Comparison of ENCODE assay signal across 8 cellular contexts in the genomic region with DNA sequence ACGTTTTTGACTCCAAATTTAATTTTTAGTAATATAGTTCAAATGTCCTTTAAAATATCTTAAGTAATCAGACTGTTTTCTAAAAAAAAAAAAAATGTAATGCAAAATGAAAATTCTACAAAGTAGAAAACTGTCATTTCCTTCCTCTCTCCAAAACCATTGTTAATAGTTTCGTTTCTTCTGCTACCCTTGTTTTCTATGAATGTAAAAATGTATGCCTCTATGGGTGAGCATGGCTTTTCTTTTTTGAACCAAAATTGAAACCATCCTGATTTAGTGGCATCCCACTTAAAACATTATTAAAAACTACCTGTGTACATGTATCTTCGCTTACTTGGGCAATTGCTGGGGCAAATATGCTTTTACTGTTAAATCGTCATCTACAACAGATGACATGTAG.
DNase-seq lines count a peak whose midpoint lies in the region; ATAC-seq and TF ChIP-seq lines count a peak whose summit lies in the region.

No MANE protein-coding gene starts in this region.

- peak; percentile 31 for ATAC-seq in activated CD8-positive, alpha-beta memory T cell treated with anti-CD3 and anti-CD28 coated beads, Interleukin-2, amount 10 ng/mL, durations not matched to agents 7 days and 5 days
- ATAC-seq in HG03460 (IDR thresholded peaks at IDR 0.05; ENCODE audit: unreplicated experiment): peak; percentile 34

- no peak for DNase-seq in activated CD8-positive, alpha-beta memory T cell treated with anti-CD3 and anti-CD28 coated beads, Interleukin-2, amount 10 ng/mL, durations not matched to agents 7 days and 5 days
- no peak for DNase-seq in activated CD8-positive, alpha-beta memory T cell treated with anti-CD3 and anti-CD28 coated beads, Interleukin-2, amount 50 U/mL, for 48 hours
- DNase-seq in colonic mucosa (no peak), NCI-H748 treated with DMSO at 0.1 percent for 48 hours (lab: John Stamatoyannopoulos, UW) (no peak), NCI-H524 (lab: John Stamatoyannopoulos, UW) (no peak), DMS79 (lab: John Stamatoyannopoulos, UW) (no peak)

- TF ChIP-seq CTCF in colonic mucosa (IDR thresholded peaks at IDR 0.05): no peak

- peaks cover 83% of the 10 kb centered on the region for H3K4me1 Mint-ChIP-seq in activated CD8-positive, alpha-beta memory T cell treated with anti-CD3 and anti-CD28 coated beads, Interleukin-2, amount 10 ng/mL, durations not matched to agents 7 days and 5 days

- H3K27me3 ChIP-seq in colonic mucosa (no peaks in the 10 kb centered on the region), subcutaneous abdominal adipose tissue (ENCODE audit: control insufficient read depth in 5 of 5, insufficient read depth in 4 of 5, low read length in 5 of 5) (no peaks in the 10 kb centered on the region)

- peak overlapping the region; percentile 97 for H3K27ac Mint-ChIP-seq in activated CD8-positive, alpha-beta memory T cell treated with anti-CD3 and anti-CD28 coated beads, Interleukin-2, amount 10 ng/mL, durations not matched to agents 7 days and 5 days

- peak overlapping the region; percentile 72 for H3K4me3 Mint-ChIP-seq in activated CD8-positive, alpha-beta memory T cell treated with anti-CD3 and anti-CD28 coated beads, Interleukin-2, amount 10 ng/mL, durations not matched to agents 7 days and 5 days

- peaks cover 29% of the 10 kb centered on the region for H3K36me3 Mint-ChIP-seq in activated CD8-positive, alpha-beta memory T cell treated with anti-CD3 and anti-CD28 coated beads, Interleukin-2, amount 10 ng/mL, durations not matched to agents 7 days and 5 days

- no peaks in the 10 kb centered on the region for H3K36me3 ChIP-seq in colonic mucosa
- H3K36me3 ChIP-seq in subcutaneous abdominal adipose tissue (ENCODE audit: control insufficient read depth in 5 of 5, insufficient read depth in 5 of 5, low read length in 5 of 5): peaks cover 0 to 4% (median 0%) of the 10 kb centered on the region in 5 donors

- intact Hi-C loops in colonic mucosa (cut with DNase I): no loop called here

- peak overlapping the region; percentile 45 for H3K27ac ChIP-seq in colonic mucosa
- peak overlapping the region; percentile 78 for H3K27ac ChIP-seq in subcutaneous abdominal adipose tissue (ENCODE audit: low read depth, low read length)

- H3K27me3 Mint-ChIP-seq in activated CD8-positive, alpha-beta memory T cell treated with anti-CD3 and anti-CD28 coated beads, Interleukin-2, amount 10 ng/mL, durations not matched to agents 7 days and 5 days: no peaks in the 10 kb centered on the region

- no peaks in the 10 kb centered on the region for H3K9me3 Mint-ChIP-seq in activated CD8-positive, alpha-beta memory T cell treated with anti-CD3 and anti-CD28 coated beads, Interleukin-2, amount 10 ng/mL, durations not matched to agents 7 days and 5 days (ENCODE audit: low read depth)

- H3K4me1 ChIP-seq in colonic mucosa (no peaks in the 10 kb centered on the region), subcutaneous abdominal adipose tissue (ENCODE audit: control insufficient read depth in 5 of 5, insufficient read depth in 5 of 5, low read length in 5 of 5) (peaks cover 5 to 78% (median 48%) of the 10 kb centered on the region in 5 donors)

- H3K4me3 ChIP-seq in colonic mucosa: no peak overlapping the region
- H3K4me3 ChIP-seq in subcutaneous abdominal adipose tissue (ENCODE audit: low read depth in 1 of 5, low read length in 5 of 5): peak overlapping the region in 3 of 5 donors; percentile 20 to 43 (median 25)

- H3K9ac ChIP-seq in colonic mucosa (ENCODE audit: low read depth in 2 of 2, low read length in 2 of 2): no peak overlapping the region
- H3K9ac ChIP-seq in subcutaneous abdominal adipose tissue (ENCODE audit: low read length in 5 of 5): peak overlapping the region in 1 of 5 donors; percentile 47

- CTCF ChIA-PET in activated CD8-positive, alpha-beta memory T cell treated with anti-CD3 and anti-CD28 coated beads, Interleukin-2, amount 10 ng/mL, durations not matched to agents 7 days and 5 days (lab: Charles Lee): interaction anchor here (1.2 to 1.8 kb wide), 3 partner anchors 15 to 132 kb away, joined by 4 to 7 read pairs (median 4); no protein-coding TSS in a partner anchor

- H3K9me3 ChIP-seq in colonic mucosa (no peaks in the 10 kb centered on the region), subcutaneous abdominal adipose tissue (ENCODE audit: control insufficient read depth in 5 of 5, low read length in 5 of 5) (no peaks in the 10 kb centered on the region)
